Comparison of ENCODE assay signal across 8 cellular contexts in genomic region chrY:12905520-12905887, GRCh38. TPM values are rescaled to one million over a fixed set of nuclear protein-coding genes. Genes with fewer than 3 reads are reported as not detected.
DNase-seq lines count a peak whose midpoint lies in the region; ATAC-seq and TF ChIP-seq lines count a peak whose summit lies in the region.

No MANE protein-coding gene starts in this region.

- no peaks in the 10 kb centered on the region for H3K79me2 ChIP-seq in parathyroid adenoma

- peaks cover 8% of the 10 kb centered on the region for H3K4me1 ChIP-seq in CD4-positive, CD25-positive, alpha-beta regulatory T cell (ENCODE audit: control insufficient read depth, insufficient read depth, low read length, poor library complexity, severe bottlenecking)
- H3K4me1 ChIP-seq in effector memory CD4-positive, alpha-beta T cell (ENCODE audit: control insufficient read depth, insufficient read depth, low read length, poor library complexity, severe bottlenecking) = no peaks in the 10 kb centered on the region
- H3K4me1 ChIP-seq in parathyroid adenoma = no peaks in the 10 kb centered on the region
- no peaks in the 10 kb centered on the region for H3K4me1 ChIP-seq in A673 (ENCODE audit: insufficient read depth, low read length, poor library complexity, severe bottlenecking)

- no peaks in the 10 kb centered on the region for H3K9me3 Mint-ChIP-seq in CD4-positive, CD25-positive, alpha-beta regulatory T cell
- H3K9me3 Mint-ChIP-seq in T-cell = no peaks in the 10 kb centered on the region

- no peak overlapping the region for H3K9ac ChIP-seq in parathyroid adenoma

- H3K27ac ChIP-seq in CD4-positive, CD25-positive, alpha-beta regulatory T cell (ENCODE audit: insufficient read depth, low read length, poor library complexity, severe bottlenecking) = peak overlapping the region; percentile 97
- peak overlapping the region; percentile 98 for H3K27ac ChIP-seq in effector memory CD4-positive, alpha-beta T cell (ENCODE audit: insufficient read depth, low read length, poor library complexity, severe bottlenecking)
- H3K27ac ChIP-seq in parathyroid adenoma = peak overlapping the region; percentile 82
- no peak overlapping the region for H3K27ac ChIP-seq in A673 (ENCODE audit: low read depth, low read length, poor library complexity, severe bottlenecking)

- H3K4me1 Mint-ChIP-seq in CD4-positive, CD25-positive, alpha-beta regulatory T cell = peaks cover 0 to 39% (median 6%) of the 10 kb centered on the region in 4 donors
- peaks cover 0 to 41% (median 0%) of the 10 kb centered on the region in 3 donors for H3K4me1 Mint-ChIP-seq in T-cell

- peak overlapping the region in 1 of 4 donors; percentile 96 for H3K4me3 Mint-ChIP-seq in CD4-positive, CD25-positive, alpha-beta regulatory T cell
- peak overlapping the region in 1 of 3 donors; percentile 97 for H3K4me3 Mint-ChIP-seq in T-cell

- peak overlapping the region; percentile 67 for H3K4me2 ChIP-seq in parathyroid adenoma (ENCODE audit: low read length)

- POLR2A ChIA-PET in T-cell (lab: Charles Lee) (interaction anchor here in 1 of 2 donors (2.8 kb wide), 1 partner anchor 14 kb away, joined by 11 read pairs; no protein-coding TSS in a partner anchor), A673 (lab: Charles Lee; ENCODE audit: low non-redundant PET) (no interaction called here)

- BruUV-seq in A673 (replicated peaks; lab: Mats Ljungman, UMichigan) = no TSS peak

- ATAC-seq in CD4-positive, CD25-positive, alpha-beta regulatory T cell (ENCODE audit: low read depth in 2 of 2) = peak; percentile 33 to 45
- ATAC-seq in HG02938 (IDR thresholded peaks at IDR 0.05; ENCODE audit: unreplicated experiment) = peak; percentile 42
- peak in 2 of 4 experiments; percentile 44 to 51 for ATAC-seq in T-cell (replicated peaks in 1 of 4)
- ATAC-seq in GM19351 (IDR thresholded peaks at IDR 0.05; ENCODE audit: unreplicated experiment) = no peak
- ATAC-seq in GM18867 (IDR thresholded peaks at IDR 0.05; ENCODE audit: unreplicated experiment) = no peak

- intact Hi-C loops in A673 (cut with micrococcal nuclease; ENCODE audit: unreplicated experiment) = no loop called here

- H3K27me3 Mint-ChIP-seq in CD4-positive, CD25-positive, alpha-beta regulatory T cell = peaks cover 12% of the 10 kb centered on the region
- H3K27me3 Mint-ChIP-seq in T-cell = no peaks in the 10 kb centered on the region

- H2AFZ ChIP-seq in parathyroid adenoma = no peak overlapping the region

- H3K9me3 ChIP-seq in CD4-positive, CD25-positive, alpha-beta regulatory T cell (ENCODE audit: control insufficient read depth in 2 of 2, low read length in 2 of 2) = no peaks in the 10 kb centered on the region
- H3K9me3 ChIP-seq in effector memory CD4-positive, alpha-beta T cell (ENCODE audit: control insufficient read depth, low read length) = no peaks in the 10 kb centered on the region
- no peaks in the 10 kb centered on the region for H3K9me3 ChIP-seq in parathyroid adenoma (ENCODE audit: control insufficient read depth, low read length)
- no peaks in the 10 kb centered on the region for H3K9me3 ChIP-seq in A673 (ENCODE audit: low read depth, low read length, poor library complexity, severe bottlenecking)

- H3K27ac Mint-ChIP-seq in CD4-positive, CD25-positive, alpha-beta regulatory T cell = peak overlapping the region in 1 of 3 donors; percentile 99
- peak overlapping the region in 1 of 2 donors; percentile 96 for H3K27ac Mint-ChIP-seq in T-cell

- peak in 1 of 3 donors; percentile 62 for DNase-seq in CD4-positive, CD25-positive, alpha-beta regulatory T cell
- DNase-seq in T-cell (peak in 19 of 34 experiments; percentile 42 to 66 (median 58)), A673 (ENCODE audit: low spot score) (no peak)
- DNase-seq in effector memory CD4-positive, alpha-beta T cell = peak in 2 of 3 donors; percentile 50 to 68

- H3K36me3 Mint-ChIP-seq in CD4-positive, CD25-positive, alpha-beta regulatory T cell = no peaks in the 10 kb centered on the region
- peaks cover 16% of the 10 kb centered on the region for H3K36me3 Mint-ChIP-seq in T-cell

- CTCF ChIA-PET in T-cell (lab: Charles Lee) (interaction anchor here in 1 of 2 donors (0.7 kb wide), 1 partner anchor 11 kb away, joined by 3 read pairs; no protein-coding TSS in a partner anchor), A673 (lab: Charles Lee) (no interaction called here)

- peak overlapping the region; percentile 98 for H3K4me3 ChIP-seq in CD4-positive, CD25-positive, alpha-beta regulatory T cell (ENCODE audit: low read depth, low read length)
- peak overlapping the region; percentile 63 for H3K4me3 ChIP-seq in effector memory CD4-positive, alpha-beta T cell (ENCODE audit: insufficient read depth, low read depth, low read length, poor library complexity, severe bottlenecking)
- H3K4me3 ChIP-seq in parathyroid adenoma (ENCODE audit: low read depth, low read length) = peak overlapping the region; percentile 96
- H3K4me3 ChIP-seq in A673 (ENCODE audit: low read depth, low read length, poor library complexity, severe bottlenecking) = no peak overlapping the region

- TF ChIP-seq CTCF in parathyroid adenoma (IDR thresholded peaks at IDR 0.05) (no peak), A673 (conservative IDR thresholded peaks at IDR 0.05; ENCODE audit: low read depth, low read length) (no peak)

- no peaks in the 10 kb centered on the region for H3K27me3 ChIP-seq in CD4-positive, CD25-positive, alpha-beta regulatory T cell (ENCODE audit: control insufficient read depth, insufficient read depth, low read length)
- H3K27me3 ChIP-seq in effector memory CD4-positive, alpha-beta T cell (replicated peaks; ENCODE audit: control insufficient read depth, insufficient read depth, low read length, poor library complexity, severe bottlenecking) = no peaks in the 10 kb centered on the region
- H3K27me3 ChIP-seq in parathyroid adenoma (ENCODE audit: control insufficient read depth, insufficient read depth, low read length) (no peaks in the 10 kb centered on the region), A673 (replicated peaks; ENCODE audit: insufficient read depth, low read depth, low read length, poor library complexity) (no peaks in the 10 kb centered on the region)

- H3K36me3 ChIP-seq in CD4-positive, CD25-positive, alpha-beta regulatory T cell (ENCODE audit: control insufficient read depth, insufficient read depth, low read length) = peaks cover 6% of the 10 kb centered on the region
- H3K36me3 ChIP-seq in effector memory CD4-positive, alpha-beta T cell (ENCODE audit: control insufficient read depth, insufficient read depth, low read length) = no peaks in the 10 kb centered on the region
- H3K36me3 ChIP-seq in parathyroid adenoma (ENCODE audit: control insufficient read depth, insufficient read depth, low read length) (no peaks in the 10 kb centered on the region), A673 (ENCODE audit: insufficient read depth, low read length, poor library complexity, severe bottlenecking) (no peaks in the 10 kb centered on the region)

RNA-seq across cellular contexts. Expression of gene DDX3Y, which starts 0.8 kb away (rescaled TPM):
- total RNA-seq in CD4-positive, CD25-positive, alpha-beta regulatory T cell = 0.37 TPM
- 10 to 100 TPM in 1 of 4 donors, not detected in 3; 39.7 TPM for polyA plus RNA-seq in CD4-positive, CD25-positive, alpha-beta regulatory T cell
- total RNA-seq in T-cell (100 to 1,000 TPM in 3 of 5 donors, under 1 TPM in 1, not detected in 1; 0.28 to 485 (median 129) TPM), A673 (2021) (not detected in 2 replicates)

Comparison
In these comparisons a context has a peak if more than half of its experiments do, and no peak if none do; other contexts are left out.
1. ATAC-seq: peak in CD4-positive, CD25-positive, alpha-beta regulatory T cell (2 of 2) and HG02938 (single experiment); none in GM19351 (single experiment) and GM18867 (single experiment).